ENCODE assay signal across 21 cellular contexts in the genomic region with DNA sequence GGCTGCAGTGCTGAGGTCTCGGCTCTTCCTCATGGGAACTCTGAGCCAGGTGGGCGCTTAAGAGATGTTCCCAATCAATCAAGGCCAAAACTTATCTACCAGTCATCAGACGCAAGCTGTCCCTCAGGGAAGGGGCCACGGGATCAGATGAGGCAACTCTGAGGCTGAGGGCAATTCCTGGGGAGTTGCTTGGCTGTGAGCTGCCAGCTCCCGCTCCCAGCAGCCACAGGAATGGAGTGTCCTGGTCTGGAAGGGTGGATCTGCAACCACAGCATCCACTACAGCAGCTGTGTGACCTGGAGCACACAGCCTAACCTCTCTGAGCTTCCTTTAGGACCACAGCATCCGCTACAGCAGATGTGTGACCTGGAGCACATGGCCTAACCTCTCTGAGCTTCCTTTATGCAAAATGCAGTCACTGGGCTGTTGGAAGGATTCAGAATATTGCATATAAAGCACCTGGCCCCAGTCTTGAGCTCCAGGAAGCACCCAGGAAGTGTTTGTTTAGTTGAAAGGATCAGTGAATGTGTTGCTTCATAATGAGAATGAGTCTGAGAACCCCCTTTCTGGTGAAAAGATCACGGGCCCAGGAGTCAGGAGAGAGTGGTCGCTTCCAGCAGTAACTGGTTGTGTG.
DNase-seq lines count a peak whose midpoint lies in the region; ATAC-seq, FAIRE-seq and TF ChIP-seq lines count a peak whose summit lies in the region.
"Had no signal": no experiment of that assay in that cellular context is flagged by ENCODE, and none has a peak within 500 bp of the region (broad histone marks: within the 10 kb centered on the region; RNA-seq: fewer than 3 reads in every experiment).

No MANE protein-coding gene starts in this region.

- H3K4me1 ChIP-seq in astrocyte (ENCODE audit: insufficient read depth, low read length) (peaks cover 3% of the 10 kb centered on the region), left lung (no peaks in the 10 kb centered on the region)
- H3K4me1 ChIP-seq: gastroesophageal sphincter, transverse colon had no signal

- H3K27ac ChIP-seq in astrocyte (ENCODE audit: low read depth, low read length) = no peak overlapping the region
- H3K27ac ChIP-seq in left lung = no peak overlapping the region
- H3K27ac ChIP-seq: gastroesophageal sphincter, KMS-11, transverse colon had no signal

- ATAC-seq in left lung = peak; percentile 9
- no peak for ATAC-seq in GM18511 (IDR thresholded peaks at IDR 0.05; ENCODE audit: unreplicated experiment)
- ATAC-seq in GM19351 (IDR thresholded peaks at IDR 0.05; ENCODE audit: unreplicated experiment) = no peak
- no peak for ATAC-seq in GM21786 (IDR thresholded peaks at IDR 0.05; ENCODE audit: unreplicated experiment)
- ATAC-seq: activated CD4-positive, alpha-beta T cell treated with anti-CD3 and anti-CD28 coated beads for 36 hours; gastroesophageal sphincter; sciatic nerve had no signal

- H3K4me2 ChIP-seq in astrocyte (ENCODE audit: low read length) = no peak overlapping the region
- H3K4me2 ChIP-seq: KMS-11 had no signal

- H3K27me3 Mint-ChIP-seq in astrocyte (ENCODE audit: low read depth, unreplicated experiment) = peaks cover 14% of the 10 kb centered on the region

- H3K9me3 Mint-ChIP-seq in astrocyte (ENCODE audit: unreplicated experiment) = no peaks in the 10 kb centered on the region

- no peak overlapping the region for H2AFZ ChIP-seq in astrocyte (ENCODE audit: low read depth, low read length)

- no peak for FAIRE-seq in astrocyte (lab: Jason Lieb, UNC)

- H3K4me3 Mint-ChIP-seq in astrocyte (ENCODE audit: unreplicated experiment) = no peak overlapping the region
- H3K4me3 Mint-ChIP-seq: activated CD4-positive, alpha-beta T cell treated with anti-CD3 and anti-CD28 coated beads for 36 hours; activated naive CD8-positive, alpha-beta T cell had no signal

- no peaks in the 10 kb centered on the region for H3K36me3 Mint-ChIP-seq in astrocyte (ENCODE audit: low read depth, unreplicated experiment)
- H3K36me3 Mint-ChIP-seq: activated naive CD8-positive, alpha-beta T cell had no signal

- H3K9me3 ChIP-seq in astrocyte (ENCODE audit: insufficient read depth, low read depth, low read length) (no peaks in the 10 kb centered on the region), left lung (no peaks in the 10 kb centered on the region)
- H3K9me3 ChIP-seq: gastroesophageal sphincter, transverse colon had no signal

- DNase-seq in DMS153 (lab: John Stamatoyannopoulos, UW) = peak; percentile 55
- DNase-seq in Jurkat, Clone E6-1 (ENCODE audit: low read depth, low spot score) = peak; percentile 46
- peak; percentile 52 for DNase-seq in astrocyte (ENCODE audit: low read depth)
- no peak for DNase-seq in left lung
- DNase-seq in NCI-H1694 treated with DMSO at 0.1 percent for 48 hours (lab: John Stamatoyannopoulos, UW) = no peak
- DNase-seq: activated CD4-positive, alpha-beta T cell treated with anti-CD3 and anti-CD28 coated beads for 36 hours; activated T-cell treated with anti-CD3 and anti-CD28 coated beads for 4 hours; DMS53; effector CD8-positive, alpha-beta T cell; NCI-H1436 treated with DMSO at 0.1 percent for 48 hours; NCI-H510A; stimulated activated CD4-positive, alpha-beta T cell treated with anti-CD3 and anti-CD28 coated beads, Interleukin-4, amount 100 ng/mL, for 24 hours; T-helper 2 cell had no signal

- TF ChIP-seq CTCF in astrocyte (IDR thresholded peaks at IDR 0.05; ENCODE audit: insufficient read depth, low read depth, low read length) (no peak), left lung (IDR thresholded peaks at IDR 0.05) (no peak)

- no peak overlapping the region for H3K4me3 ChIP-seq in Jurkat, Clone E6-1 (ENCODE audit: low read length)
- H3K4me3 ChIP-seq in astrocyte (ENCODE audit: insufficient read depth, low read depth, low read length) (no peak overlapping the region), left lung (no peak overlapping the region)
- H3K4me3 ChIP-seq: gastroesophageal sphincter, transverse colon had no signal

- H3K27me3 ChIP-seq in astrocyte (ENCODE audit: insufficient read depth, low read length) (peaks cover 6% of the 10 kb centered on the region), left lung (peaks cover 0 to 61% of the 10 kb centered on the region in 2 donors)
- H3K27me3 ChIP-seq: transverse colon had no signal

- H4K20me1 ChIP-seq in astrocyte (ENCODE audit: insufficient read depth, low read length) = no peaks in the 10 kb centered on the region

- H3K27ac Mint-ChIP-seq in astrocyte (ENCODE audit: unreplicated experiment) = peak overlapping the region; percentile 12
- H3K27ac Mint-ChIP-seq: activated CD4-positive, alpha-beta T cell treated with anti-CD3 and anti-CD28 coated beads for 36 hours; activated naive CD8-positive, alpha-beta T cell had no signal

- H3K36me3 ChIP-seq in astrocyte (ENCODE audit: insufficient read depth, low read length) (no peaks in the 10 kb centered on the region), left lung (no peaks in the 10 kb centered on the region)
- H3K36me3 ChIP-seq: gastroesophageal sphincter, transverse colon had no signal

- intact Hi-C loops in left lung (cut with DNase I) = no loop called here

- no peak overlapping the region for H3K9ac ChIP-seq in astrocyte (ENCODE audit: low read length)
- H3K9ac ChIP-seq: KMS-11 had no signal

- H3K4me1 Mint-ChIP-seq in astrocyte (ENCODE audit: low read depth, unreplicated experiment) = peaks cover 11% of the 10 kb centered on the region
- H3K4me1 Mint-ChIP-seq: activated CD4-positive, alpha-beta T cell treated with anti-CD3 and anti-CD28 coated beads for 36 hours had no signal

- no peaks in the 10 kb centered on the region for H3K79me2 ChIP-seq in astrocyte (ENCODE audit: insufficient read depth, low read length)

Comparison
In these comparisons a context has a peak if more than half of its experiments do, and no peak if none do; other contexts are left out.
1. DNase-seq: peak in DMS153 (single experiment), Jurkat, Clone E6-1 (single experiment) and astrocyte (single experiment); none in left lung (0 of 2) and NCI-H1694 treated with DMSO at 0.1 percent for 48 hours (single experiment).